In genomic region chr13:106859505-106859904, GRCh38 we compare ENCODE assay signal across 23 cellular contexts.
DNase-seq lines count a peak whose midpoint lies in the region; TF ChIP-seq lines count a peak whose summit lies in the region.
"Had no signal": no experiment of that assay in that cellular context is flagged by ENCODE, and none has a peak within 500 bp of the region (broad histone marks: within the 10 kb centered on the region; RNA-seq: fewer than 3 reads in every experiment).

No MANE protein-coding gene starts in this region.

- peaks cover 50% of the 10 kb centered on the region for H3K4me1 Mint-ChIP-seq in nephron progenitor cell
- H3K4me1 Mint-ChIP-seq: activated CD4-positive, alpha-beta T cell treated with anti-CD3 and anti-CD28 coated beads for 36 hours; activated naive CD4-positive, alpha-beta T cell treated with anti-CD3 and anti-CD28 coated beads, Interleukin-2, amount 50 U/mL, for 24 hours had no signal

- H3K4me3 ChIP-seq in LNCaP clone FGC (ENCODE audit: low read depth, low read length) (no peak overlapping the region), endocrine pancreas (ENCODE audit: control insufficient read depth, insufficient read depth, low read length) (peak overlapping the region; percentile 3)
- H3K4me3 ChIP-seq: BLaER1 treated with 17β-estradiol and CSF1 and Interleukin-3, amounts not matched to agents 10 nM and 100 nM; esophagus muscularis mucosa; gastrocnemius medialis; K562; stomach had no signal

- H3K9ac ChIP-seq in endocrine pancreas (ENCODE audit: control insufficient read depth, insufficient read depth, low read length): no peak overlapping the region
- H3K9ac ChIP-seq: BLaER1 treated with 17β-estradiol and CSF1 and Interleukin-3, amounts not matched to agents 10 nM and 100 nM had no signal

- peak; percentile 26 for DNase-seq in LNCaP clone FGC (ENCODE audit: low read depth)
- no peak for DNase-seq in nephron progenitor cell
- DNase-seq in HUDEP-2 (lab: John Stamatoyannopoulos, UW; ENCODE audit: unreplicated experiment in 76 of 76): no peak
- DNase-seq in amniotic stem cell (lab: John Stamatoyannopoulos, UW): no peak
- DNase-seq in COLO829 (ENCODE audit: low spot score): no peak
- DNase-seq in NCI-H2196 (lab: John Stamatoyannopoulos, UW; ENCODE audit: unreplicated experiment): no peak
- DNase-seq: activated CD4-positive, alpha-beta T cell treated with anti-CD3 and anti-CD28 coated beads for 36 hours; activated T-cell treated with anti-CD3 and anti-CD28 coated beads, Interleukin-2, amount 50 U/mL, for 72 hours; effector CD8-positive, alpha-beta T cell; gastrocnemius medialis; GDM1; NCI-H1694 treated with DMSO at 0.1 percent for 48 hours; NCI-H510A; small intestine; stimulated activated CD4-positive, alpha-beta T cell treated with anti-CD3 and anti-CD28 coated beads, Interleukin-4, amount 100 ng/mL, for 4 hours; stomach; SW 1271 had no signal

- H3K27ac ChIP-seq in C4-2B: peak overlapping the region; percentile 75; the same call in 1 of the 2 replicates
- H3K27ac ChIP-seq: BLaER1 treated with 17β-estradiol and CSF1 and Interleukin-3, amounts not matched to agents 10 nM and 100 nM; esophagus muscularis mucosa; gastrocnemius medialis; stomach had no signal

- peak overlapping the region; percentile 64 for H3K4me3 Mint-ChIP-seq in nephron progenitor cell
- H3K4me3 Mint-ChIP-seq: activated CD4-positive, alpha-beta T cell treated with anti-CD3 and anti-CD28 coated beads for 36 hours; activated naive CD4-positive, alpha-beta T cell treated with anti-CD3 and anti-CD28 coated beads, Interleukin-2, amount 50 U/mL, for 24 hours; activated T-cell treated with anti-CD3 and anti-CD28 coated beads, Interleukin-2, amount 50 U/mL, for 72 hours had no signal

- peak overlapping the region; percentile 80 for H3K27ac Mint-ChIP-seq in nephron progenitor cell
- H3K27ac Mint-ChIP-seq: activated CD4-positive, alpha-beta T cell treated with anti-CD3 and anti-CD28 coated beads for 36 hours; activated naive CD4-positive, alpha-beta T cell treated with anti-CD3 and anti-CD28 coated beads, Interleukin-2, amount 50 U/mL, for 24 hours; activated T-cell treated with anti-CD3 and anti-CD28 coated beads, Interleukin-2, amount 50 U/mL, for 72 hours had no signal

- H3K27me3 ChIP-seq in endocrine pancreas (ENCODE audit: control insufficient read depth, insufficient read depth, low read length): no peaks in the 10 kb centered on the region
- H3K27me3 ChIP-seq: BLaER1 treated with 17β-estradiol and CSF1 and Interleukin-3, amounts not matched to agents 10 nM and 100 nM; esophagus muscularis mucosa; gastrocnemius medialis; stomach had no signal

- H3K27me3 Mint-ChIP-seq in nephron progenitor cell (ENCODE audit: low read depth, poor library complexity): peaks cover 2% of the 10 kb centered on the region
- H3K27me3 Mint-ChIP-seq: activated CD4-positive, alpha-beta T cell treated with anti-CD3 and anti-CD28 coated beads for 36 hours had no signal

- H3K36me3 Mint-ChIP-seq in nephron progenitor cell (ENCODE audit: low read depth): peaks cover 3% of the 10 kb centered on the region
- H3K36me3 Mint-ChIP-seq: activated naive CD4-positive, alpha-beta T cell treated with anti-CD3 and anti-CD28 coated beads, Interleukin-2, amount 50 U/mL, for 24 hours had no signal

- H3K9me3 ChIP-seq in endocrine pancreas (ENCODE audit: control insufficient read depth, low read length): no peaks in the 10 kb centered on the region
- H3K9me3 ChIP-seq: esophagus muscularis mucosa, gastrocnemius medialis, stomach had no signal

- peaks cover 4% of the 10 kb centered on the region for H3K9me3 Mint-ChIP-seq in nephron progenitor cell
- H3K9me3 Mint-ChIP-seq: activated naive CD4-positive, alpha-beta T cell treated with anti-CD3 and anti-CD28 coated beads, Interleukin-2, amount 50 U/mL, for 24 hours had no signal

- no peaks in the 10 kb centered on the region for H3K4me1 ChIP-seq in endocrine pancreas (ENCODE audit: control insufficient read depth, insufficient read depth, low read length)
- H3K4me1 ChIP-seq: BLaER1 treated with 17β-estradiol and CSF1 and Interleukin-3, amounts not matched to agents 10 nM and 100 nM; esophagus muscularis mucosa; gastrocnemius medialis; stomach had no signal

- TF ChIP-seq CTCF in C4-2B (conservative IDR thresholded peaks at IDR 0.05): no peak
- no peak for TF ChIP-seq CTCF in LNCaP clone FGC (IDR thresholded peaks at IDR 0.05; ENCODE audit: control insufficient read depth, extremely low read depth, insufficient read depth)
- TF ChIP-seq CTCF in nephron progenitor cell (IDR thresholded peaks at IDR 0.05): no peak

- H3K36me3 ChIP-seq in endocrine pancreas (ENCODE audit: control insufficient read depth, insufficient read depth, low read length): no peaks in the 10 kb centered on the region
- H3K36me3 ChIP-seq: BLaER1 treated with 17β-estradiol and CSF1 and Interleukin-3, amounts not matched to agents 10 nM and 100 nM; esophagus muscularis mucosa; gastrocnemius medialis; stomach had no signal
